9 cellular contexts compared by ENCODE assay signal in genomic region chr16:27638833-27639587, GRCh38.
"Had no signal": no experiment of that assay in that cellular context is flagged by ENCODE, and none has a peak within 500 bp of the region (broad histone marks: within the 10 kb centered on the region; RNA-seq: fewer than 3 reads in every experiment).

No MANE protein-coding gene starts in this region.

- DNase-seq: activated CD4-positive, alpha-beta T cell treated with anti-CD3 and anti-CD28 coated beads, Interleukin-2, amount 50 U/mL, for 1 hour; heart left ventricle; left ventricle myocardium inferior; pancreas had no signal

- H3K4me1 Mint-ChIP-seq: activated naive CD4-positive, alpha-beta T cell treated with anti-CD3 and anti-CD28 coated beads, Interleukin-2, amount 50 U/mL, for 24 hours had no signal

- H3K27ac ChIP-seq: heart left ventricle, left ventricle myocardium inferior, neural progenitor cell, pancreas, tibial nerve had no signal

- H3K36me3 ChIP-seq: neural progenitor cell, pancreas had no signal

- H3K27ac Mint-ChIP-seq: activated naive CD4-positive, alpha-beta T cell treated with anti-CD3 and anti-CD28 coated beads, Interleukin-2, amount 50 U/mL, for 24 hours; neural progenitor cell; stimulated activated effector memory CD8-positive, alpha-beta T cell treated with anti-CD3 and anti-CD28 coated beads, Interleukin-12 subunit alpha, Interleukin-12 subunit beta, amount 100 ng/mL, for 72 hours had no signal

- H3K27me3 ChIP-seq: heart left ventricle, neural progenitor cell, pancreas, tibial nerve had no signal

- H3K27me3 Mint-ChIP-seq: activated naive CD4-positive, alpha-beta T cell treated with anti-CD3 and anti-CD28 coated beads, Interleukin-2, amount 50 U/mL, for 24 hours had no signal

- H3K4me3 ChIP-seq: heart left ventricle, left ventricle myocardium inferior, neural progenitor cell, pancreas, smooth muscle cell, tibial nerve had no signal

- H3K9me3 ChIP-seq: heart left ventricle, left ventricle myocardium inferior, pancreas, tibial nerve had no signal

- H3K9me3 Mint-ChIP-seq: activated naive CD4-positive, alpha-beta T cell treated with anti-CD3 and anti-CD28 coated beads, Interleukin-2, amount 50 U/mL, for 24 hours; neural progenitor cell; stimulated activated effector memory CD8-positive, alpha-beta T cell treated with anti-CD3 and anti-CD28 coated beads, Interleukin-12 subunit alpha, Interleukin-12 subunit beta, amount 100 ng/mL, for 72 hours had no signal

- H3K4me3 Mint-ChIP-seq: activated naive CD4-positive, alpha-beta T cell treated with anti-CD3 and anti-CD28 coated beads, Interleukin-2, amount 50 U/mL, for 24 hours; stimulated activated effector memory CD8-positive, alpha-beta T cell treated with anti-CD3 and anti-CD28 coated beads, Interleukin-12 subunit alpha, Interleukin-12 subunit beta, amount 100 ng/mL, for 72 hours had no signal

- H3K36me3 Mint-ChIP-seq: neural progenitor cell; stimulated activated effector memory CD8-positive, alpha-beta T cell treated with anti-CD3 and anti-CD28 coated beads, Interleukin-12 subunit alpha, Interleukin-12 subunit beta, amount 100 ng/mL, for 72 hours had no signal
